Comparison of ENCODE assay signal across 11 cellular contexts in the genomic region with DNA sequence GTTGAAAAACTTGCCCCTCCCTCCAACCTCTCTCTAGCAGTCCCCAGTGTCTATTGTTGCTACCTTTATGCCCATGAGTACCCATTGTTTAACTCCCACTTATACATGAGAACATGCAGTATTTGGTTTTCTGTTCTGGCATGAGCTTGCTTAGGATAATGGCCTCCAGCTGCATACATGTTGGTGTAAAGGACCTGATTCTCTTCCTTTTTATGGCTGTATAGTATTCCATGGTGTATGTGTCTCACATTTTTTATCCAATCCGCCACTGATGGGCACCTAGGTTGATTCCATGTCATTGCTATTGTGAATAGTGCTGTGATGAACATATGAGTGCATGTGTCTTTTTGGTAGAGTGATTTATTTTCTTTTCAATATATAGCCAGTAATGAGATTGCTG. TPM values are rescaled to one million over a fixed set of nuclear protein-coding genes. Genes with fewer than 3 reads are reported as not detected.
"Had no signal": no experiment of that assay in that cellular context is flagged by ENCODE, and none has a peak within 500 bp of the region (broad histone marks: within the 10 kb centered on the region; RNA-seq: fewer than 3 reads in every experiment).

No MANE protein-coding gene starts in this region.

- ATAC-seq: GM23338, HCT116 had no signal

- H3K4me3 Mint-ChIP-seq: GM23338, H9, HFFc6 had no signal

- FAIRE-seq: H1, H54 had no signal

- H3K27ac ChIP-seq: GM23248 had no signal

- H3K4me3 ChIP-seq: GM23248, GM23338, HAP-1 had no signal

- H3K9me3 ChIP-seq: HAP-1 had no signal

- H2AFZ ChIP-seq: GM23248, GM23338 had no signal

- DNase-seq: GM23248, GOT3, H7, H9, HCEC 1CT, HFFc6 had no signal

- H3K4me2 ChIP-seq: GM23338 had no signal

- H3K9me3 Mint-ChIP-seq: GM23338 had no signal

- H3K9ac ChIP-seq: GM23248 had no signal

- H3K4me1 ChIP-seq: HAP-1 had no signal

- H3K27ac Mint-ChIP-seq: GM23338, HFFc6 had no signal

- H3K36me3 ChIP-seq: HAP-1 had no signal

RNA-seq across cellular contexts. Expression of gene GPC4, which starts 50.0 kb away (rescaled TPM):
- total RNA-seq: HFFc6 had no signal
